16 cellular contexts compared by ENCODE assay signal in the genomic region with DNA sequence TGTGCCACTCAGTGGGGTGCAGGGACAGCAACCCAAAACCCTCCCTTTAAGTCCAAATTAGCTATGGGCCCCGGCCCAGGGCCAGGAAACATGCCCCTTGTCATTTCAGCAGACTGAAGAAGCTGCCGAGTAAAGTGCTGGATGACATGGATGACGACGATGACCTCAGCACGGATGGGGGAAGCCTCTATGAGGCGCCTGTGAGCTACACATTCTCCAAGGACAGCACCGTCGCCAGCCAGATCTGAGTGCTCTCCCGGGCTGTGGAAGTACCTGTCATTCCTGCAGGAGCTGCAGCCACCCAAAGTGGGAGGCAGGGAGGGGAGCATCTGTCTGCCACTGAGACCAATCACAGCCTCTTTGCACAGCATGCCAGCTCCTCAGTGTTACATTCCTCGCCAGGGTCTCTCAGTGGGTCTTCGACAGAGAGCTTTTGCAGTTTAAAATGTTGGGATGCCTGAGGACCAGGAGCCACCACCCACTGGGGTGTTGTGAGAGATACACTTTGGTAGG. TPM values are rescaled to one million over a fixed set of nuclear protein-coding genes. Genes with fewer than 3 reads are reported as not detected.
DNase-seq lines count a peak whose midpoint lies in the region; ATAC-seq, FAIRE-seq and TF ChIP-seq lines count a peak whose summit lies in the region.
"Had no signal": no experiment of that assay in that cellular context is flagged by ENCODE, and none has a peak within 500 bp of the region (broad histone marks: within the 10 kb centered on the region; RNA-seq: fewer than 3 reads in every experiment).

No MANE protein-coding gene starts in this region.

- H4K5ac ChIP-seq in mesendoderm (ENCODE audit: low read length), result no peak overlapping the region

- H3K79me2 ChIP-seq in K562 (ENCODE audit: control insufficient read depth, insufficient read depth, low read length), result no peaks in the 10 kb centered on the region
- no peaks in the 10 kb centered on the region for H3K79me2 ChIP-seq in mesendoderm (ENCODE audit: control insufficient read depth, insufficient read depth, low read length)

- no peak overlapping the region for H3K18ac ChIP-seq in mesendoderm (ENCODE audit: low read length)

- BruUV-seq in K562 (replicated peaks; lab: Mats Ljungman, UMichigan), result no TSS peak

- H3K23ac ChIP-seq in mesendoderm (ENCODE audit: low read length), result no peak overlapping the region

- no peak overlapping the region for H3K4ac ChIP-seq in mesendoderm (ENCODE audit: low read depth, low read length)

- no peak overlapping the region for H2BK5ac ChIP-seq in mesendoderm (ENCODE audit: low read length)

- H2BK15ac ChIP-seq in mesendoderm (replicated peaks; ENCODE audit: low read depth), result no peak overlapping the region

- no peak overlapping the region for H4K8ac ChIP-seq in mesendoderm (ENCODE audit: low read depth, low read length)

- H3K9me1 ChIP-seq in K562 (ENCODE audit: control insufficient read depth, insufficient read depth, low read length), result no peaks in the 10 kb centered on the region

- DNase-seq in left ventricle myocardium superior (no peak), cardiac septum (ENCODE audit: low spot score) (no peak), K562 (ENCODE audit: extremely low read depth in 1 of 4, low spot score in 3 of 4) (no peak), mesendoderm (peak; percentile 90), stomach (no peak), NCI-H1417 treated with DMSO at 0.1 percent for 48 hours (lab: John Stamatoyannopoulos, UW) (no peak), body of pancreas (no peak)
- DNase-seq: Calu3; CD8-positive, alpha-beta T cell; DMS79 treated with DMSO at 0.1 percent for 48 hours; GF-D8; GOT3; H7; HFFc6 had no signal

- H3K9me3 ChIP-seq in K562 (replicated peaks; ENCODE audit: control insufficient read depth, insufficient read depth, low read depth, low read length) (no peaks in the 10 kb centered on the region), stomach (no peaks in the 10 kb centered on the region), body of pancreas (no peaks in the 10 kb centered on the region)
- H3K9me3 ChIP-seq: BLaER1 treated with 17β-estradiol and CSF1 and Interleukin-3, amounts not matched to agents 10 nM and 100 nM had no signal

- peak; percentile 16 for ATAC-seq in left ventricle myocardium superior
- peak; percentile 52; the same call in 2 of the 3 replicates for ATAC-seq in K562
- no peak for ATAC-seq in body of pancreas
- ATAC-seq: CD8-positive, alpha-beta T cell; HCT116 had no signal

- intact Hi-C loops in left ventricle myocardium superior (cut with micrococcal nuclease), result no loop called here
- intact Hi-C loops in cardiac septum (cut with DNase I), result no loop called here
- intact Hi-C loops in K562 (cut with micrococcal nuclease), result no loop called here
- intact Hi-C loops in stomach (cut with DNase I; ENCODE audit: low total_unique reads), result no loop called here
- intact Hi-C loops in body of pancreas (cut with DNase I), result no loop called here

- no peak overlapping the region for H2AK5ac ChIP-seq in mesendoderm (ENCODE audit: low read length)

- H3K4me3 ChIP-seq in K562 (no peak overlapping the region), mesendoderm (ENCODE audit: low read length) (no peak overlapping the region), stomach (no peak overlapping the region), body of pancreas (no peak overlapping the region)
- H3K4me3 ChIP-seq: BLaER1 treated with 17β-estradiol and CSF1 and Interleukin-3, amounts not matched to agents 10 nM and 100 nM had no signal

- POLR2A ChIA-PET in K562 (lab: Yijun Ruan, JAX), result no interaction called here

- peaks cover 3% of the 10 kb centered on the region; the same call in 1 of the 2 replicates for H4K20me1 ChIP-seq in K562 (replicated peaks; ENCODE audit: control insufficient read depth, insufficient read depth, low read length)
- H4K20me1 ChIP-seq: BLaER1 treated with 17β-estradiol and CSF1 and Interleukin-3, amounts not matched to agents 10 nM and 100 nM had no signal

- in situ Hi-C loops in K562 (cut with MboI), result no loop called here

- WGBS in K562 (ENCODE audit: insufficient coverage, low coverage, missing lambda C conversion rate), result under 1% methylated on average over 10 of the region's 11 CpGs
- no CpG with 5 or more reads among the region's 11 CpGs for WGBS in mesendoderm (ENCODE audit: extremely low coverage, insufficient coverage, low lambda C conversion rate)
- WGBS in stomach, 5 donors, result 82 to 91% (median 87%) methylated on average over 11 of the region's 11 CpGs
- 86 to 90% methylated on average over 3 to 11 of the region's 11 CpGs for WGBS in body of pancreas, 2 donors

- no peak overlapping the region for H2AFZ ChIP-seq in K562 (ENCODE audit: low read depth, low read length)

- no peak overlapping the region for H3K27ac ChIP-seq in K562 (ENCODE audit: extremely low read depth, low read depth, low read length)
- H3K27ac ChIP-seq in mesendoderm (ENCODE audit: low read depth, low read length), result peak overlapping the region; percentile 34
- peak overlapping the region in 3 of 5 donors; percentile 1 to 90 (median 85) for H3K27ac ChIP-seq in stomach
- H3K27ac ChIP-seq in body of pancreas, result peak overlapping the region in 2 of 4 donors; percentile 8 to 79
- H3K27ac ChIP-seq: BLaER1 treated with 17β-estradiol and CSF1 and Interleukin-3, amounts not matched to agents 10 nM and 100 nM had no signal

- H3K27me3 ChIP-seq in K562 (ENCODE audit: control insufficient read depth in 2 of 2, insufficient read depth in 2 of 2, low read length in 2 of 2) (peaks cover 36 to 82% of the 10 kb centered on the region in 2 experiments), mesendoderm (ENCODE audit: insufficient read depth, low read length, poor library complexity) (no peaks in the 10 kb centered on the region), stomach (no peaks in the 10 kb centered on the region), body of pancreas (no peaks in the 10 kb centered on the region)
- H3K27me3 ChIP-seq: BLaER1 treated with 17β-estradiol and CSF1 and Interleukin-3, amounts not matched to agents 10 nM and 100 nM had no signal

- TF ChIP-seq CTCF in K562 (IDR thresholded peaks at IDR 0.05 in 2 of 3, conservative IDR thresholded peaks at IDR 0.05 in 1 of 3; ENCODE audit: insufficient read depth in 2 of 3, low read depth in 1 of 3, low read length in 3 of 3) (no peak), stomach (IDR thresholded peaks at IDR 0.05) (no peak), body of pancreas (IDR thresholded peaks at IDR 0.05) (no peak)

- H3K4me1 ChIP-seq in K562 (replicated peaks in 1 of 2; ENCODE audit: control insufficient read depth in 2 of 2, insufficient read depth in 2 of 2, low read length in 2 of 2), result no peaks in the 10 kb centered on the region
- peaks cover 26% of the 10 kb centered on the region for H3K4me1 ChIP-seq in mesendoderm (ENCODE audit: control insufficient read depth, low read depth, low read length)
- H3K4me1 ChIP-seq in stomach, result peaks cover 41 to 47% (median 43%) of the 10 kb centered on the region in 4 donors
- H3K4me1 ChIP-seq in body of pancreas, result peaks cover 44% of the 10 kb centered on the region

- no peaks in the 10 kb centered on the region for H3K36me3 ChIP-seq in K562 (ENCODE audit: control insufficient read depth, insufficient read depth, low read length)
- H3K36me3 ChIP-seq in mesendoderm (ENCODE audit: control insufficient read depth, insufficient read depth, low read length), result no peaks in the 10 kb centered on the region
- H3K36me3 ChIP-seq in stomach, result peaks cover 4 to 42% (median 36%) of the 10 kb centered on the region in 4 donors
- peaks cover 0 to 20% of the 10 kb centered on the region in 2 donors for H3K36me3 ChIP-seq in body of pancreas (replicated peaks in 1 of 2; ENCODE audit: insufficient read depth in 1 of 2, low read depth in 2 of 2)
- H3K36me3 ChIP-seq: BLaER1 treated with 17β-estradiol and CSF1 and Interleukin-3, amounts not matched to agents 10 nM and 100 nM had no signal

- no peak overlapping the region for H3K4me2 ChIP-seq in K562 (ENCODE audit: insufficient read depth, low read length)
- no peak overlapping the region for H3K4me2 ChIP-seq in mesendoderm (ENCODE audit: low read length)
- H3K4me2 ChIP-seq: BLaER1 treated with 17β-estradiol and CSF1 and Interleukin-3, amounts not matched to agents 10 nM and 100 nM had no signal

- TF ChIP-seq POLR2A in K562 (conservative IDR thresholded peaks at IDR 0.05) (no peak), stomach (IDR thresholded peaks at IDR 0.05) (no peak), body of pancreas (IDR thresholded peaks at IDR 0.05) (no peak)

- no peak overlapping the region for H3K56ac ChIP-seq in mesendoderm (ENCODE audit: low read length)

- no peak overlapping the region for H2BK120ac ChIP-seq in mesendoderm (ENCODE audit: low read depth, low read length)

- H3K79me1 ChIP-seq in mesendoderm (ENCODE audit: low read length), result no peaks in the 10 kb centered on the region

- no peak for TF ChIP-seq EP300 in K562 (IDR thresholded peaks at IDR 0.05; ENCODE audit: low read length)
- no peak for TF ChIP-seq EP300 in stomach (IDR thresholded peaks at IDR 0.05)

- no peak for TF ChIP-seq RAD21 in K562 (CRISPR knock-in tag; conservative IDR thresholded peaks at IDR 0.05 in 1 of 2, IDR thresholded peaks at IDR 0.05 in 1 of 2)

- H3K9ac ChIP-seq in K562 (ENCODE audit: insufficient read depth in 1 of 2, low read depth in 2 of 2, low read length in 2 of 2) (no peak overlapping the region), mesendoderm (ENCODE audit: low read length) (no peak overlapping the region)
- H3K9ac ChIP-seq: BLaER1 treated with 17β-estradiol and CSF1 and Interleukin-3, amounts not matched to agents 10 nM and 100 nM had no signal

- CTCF ChIA-PET in K562 (lab: Yijun Ruan, JAX; ENCODE audit: low intra/inter-chr PET ratio), result interaction anchor here (0.6 kb wide), 1 partner anchor 41 kb away, joined by 3 read pairs; no protein-coding TSS in a partner anchor

- no peak for FAIRE-seq in K562 (lab: Jason Lieb, UNC)

RNA-seq across cellular contexts. Expression of a gene that starts 44.4 kb away (rescaled TPM):
- total RNA-seq in left ventricle myocardium superior (930 TPM), cardiac septum (658 TPM), K562 (2014; rRNA removed) (not detected in 2 replicates), K562 (2014; rRNA removed; fragmentation: Illumina TruSeq; extraction: Trizol) (not detected in 2 replicates), K562 (2015; rRNA removed; fragmentation: Illumina TruSeq; extraction: Trizol) (not detected in 2 replicates), K562 (2021) (not detected in 2 replicates), stomach (10 to 100 TPM in 4 of 5 donors, not detected in 1; 15.2 to 59.8 (median 33.2) TPM), body of pancreas (10 to 100 TPM; 10.9 to 16.3 TPM)
- total RNA-seq in K562 (2011; cell fraction: chromatin; rRNA removed; ENCODE audit: low replicate concordance), result not detected in 2 replicates
- total RNA-seq in K562 (2011; cell fraction: nucleolus; rRNA removed), result not detected in 2 replicates
- not detected in 2 replicates for total RNA-seq in K562 (2011; cell fraction: nucleoplasm; rRNA removed)
- polyA plus RNA-seq in K562 (2011; rRNA removed) (0.03 TPM in 1 of 2 replicates, not detected in the other), K562 (2014; fragmentation: Illumina TruSeq; extraction: Trizol) (not detected in 2 replicates), K562 (2014; fragmentation: Nextera tagmentation; extraction: Ambion mirVana) (not detected), K562 (2014; rRNA removed) (not detected in 2 replicates), stomach (10 to 100 TPM in 2 of 3 donors, 1 to 10 TPM in 1; 9.4 to 31.3 (median 13.5) TPM)
- polyA plus RNA-seq in K562 (2011; cell fraction: cytosol; rRNA removed), result not detected in 2 replicates
- not detected in 2 replicates for polyA plus RNA-seq in K562 (2011; cell fraction: nucleus; rRNA removed)
- not detected in 2 replicates for polyA plus RNA-seq in K562 (2012)
- polyA minus RNA-seq in K562 (2011; rRNA and poly(A)+ RNA removed), result not detected in 2 replicates
- polyA minus RNA-seq in K562 (2011; cell fraction: cytosol; rRNA and poly(A)+ RNA removed), result not detected in 2 replicates
- not detected in 2 replicates for polyA minus RNA-seq in K562 (2011; cell fraction: nucleus; rRNA and poly(A)+ RNA removed)
- polyA plus RNA-seq in mesendoderm (2013, experiment 1 of 2), result 0.59 TPM
- polyA plus RNA-seq in mesendoderm (2013, experiment 2 of 2), result 0.81 TPM

Comparison
In these comparisons a context has a peak if more than half of its experiments do, and no peak if none do; other contexts are left out.
1. RNA of a gene that starts 44.4 kb away (total RNA-seq): 930 TPM in left ventricle myocardium superior (single experiment) and 658 TPM in cardiac septum (single experiment); 15.2 to 59.8 TPM in stomach, 10.9 to 16.3 TPM in body of pancreas and not detected in K562; every median in the first group is over 10 times any median in the second.